In the genomic region with DNA sequence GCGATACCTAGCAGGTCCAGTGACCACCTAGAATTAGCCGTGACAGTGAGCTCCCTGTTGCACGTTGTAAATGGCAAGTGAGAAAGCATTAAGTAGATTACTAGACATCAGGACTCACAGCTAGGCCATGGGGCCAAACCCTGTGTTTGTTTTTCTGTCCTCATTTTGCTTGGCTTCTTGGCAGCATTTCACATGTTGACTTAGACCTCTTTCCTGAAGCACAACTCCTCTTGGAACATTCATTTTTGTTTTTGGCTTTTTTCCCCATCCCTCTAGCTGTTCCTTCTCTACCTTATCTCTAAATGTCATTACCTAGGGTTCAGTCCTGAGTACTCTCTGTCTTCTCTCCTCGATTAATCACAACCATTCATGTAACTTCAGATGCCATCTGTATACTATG, we compare ENCODE assay signal across 1 cellular context.
TF ChIP-seq lines count a peak whose summit lies in the region.

No MANE protein-coding gene starts in this region.

TF ChIP-seq in GM12891, 5 proteins besides CTCF, POLR2A, EP300 and RAD21:
- TF ChIP-seq PAX5 (IDR thresholded peaks at IDR 0.05; ENCODE audit: insufficient read depth, low read length, severe bottlenecking) (no peak), POU2F2 (IDR thresholded peaks at IDR 0.05; ENCODE audit: low read depth, low read length) (no peak)
